In the genomic region with DNA sequence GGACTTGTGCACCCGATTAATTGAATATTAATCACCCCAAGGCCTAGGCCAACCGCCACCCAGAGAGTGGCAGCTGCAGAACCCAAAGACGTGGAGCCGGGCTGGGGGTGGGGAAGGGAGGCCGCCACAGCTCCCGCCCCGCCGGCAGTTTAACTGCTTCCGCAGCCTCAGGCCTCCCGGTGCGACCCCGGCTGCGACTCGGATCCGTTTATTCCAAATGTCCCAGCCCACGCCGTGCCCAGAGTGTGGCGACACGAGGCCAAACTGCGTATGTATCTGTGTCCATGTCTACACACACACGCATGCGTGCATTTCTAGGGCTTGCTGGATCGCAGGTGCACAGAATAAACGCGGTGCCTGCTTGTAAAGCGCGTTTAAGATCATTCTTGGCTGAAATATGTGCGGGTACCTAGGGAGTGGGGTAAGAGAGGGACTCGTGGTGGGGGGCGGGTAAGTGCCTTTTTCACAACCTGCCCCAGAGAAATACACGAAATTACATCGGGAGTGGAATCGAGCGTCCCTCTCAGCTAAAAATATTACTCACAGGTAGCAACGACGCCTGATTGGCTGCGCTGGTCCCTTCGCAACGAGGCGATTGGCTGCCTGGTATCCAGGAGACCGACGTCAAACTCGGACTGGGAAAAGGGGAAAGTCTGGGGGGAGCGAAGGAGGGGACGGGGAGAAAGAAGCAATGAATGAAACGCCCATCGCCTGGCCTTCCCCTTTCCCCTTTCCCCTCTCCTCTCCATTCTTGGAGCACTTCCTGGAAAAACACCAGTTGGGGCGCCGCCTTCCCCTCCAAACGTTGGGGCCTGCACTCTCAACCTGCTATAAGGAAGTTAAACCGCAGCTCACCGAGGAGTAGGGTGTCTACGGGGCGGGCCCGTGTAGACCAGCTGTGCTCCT, we compare ENCODE assay signal across 8 cellular contexts. TPM values are rescaled to one million over a fixed set of nuclear protein-coding genes. Genes with fewer than 3 reads are reported as not detected.
DNase-seq lines count a peak whose midpoint lies in the region; ATAC-seq and TF ChIP-seq lines count a peak whose summit lies in the region.

No MANE protein-coding gene starts in this region.

- H3K27me3 ChIP-seq in gastroesophageal sphincter (no peaks in the 10 kb centered on the region), neuronal stem cell (ENCODE audit: control insufficient read depth in 3 of 3, insufficient read depth in 3 of 3, low read depth in 1 of 3, low read length in 3 of 3) (no peaks in the 10 kb centered on the region), subcutaneous abdominal adipose tissue (ENCODE audit: control insufficient read depth in 5 of 5, insufficient read depth in 4 of 5, low read length in 5 of 5) (no peaks in the 10 kb centered on the region)

- peak overlapping the region; percentile 85 for H2AFZ ChIP-seq in neuronal stem cell (ENCODE audit: low read length)

- H2BK15ac ChIP-seq in neuronal stem cell (ENCODE audit: low read length): peak overlapping the region; percentile 88

- H3K36me3 ChIP-seq in gastroesophageal sphincter (peaks cover 0 to 13% of the 10 kb centered on the region in 2 donors), neuronal stem cell (replicated peaks in 1 of 2; ENCODE audit: control insufficient read depth in 2 of 2, insufficient read depth in 2 of 2, low read length in 2 of 2) (peaks cover 7 to 20% of the 10 kb centered on the region in 2 donors), subcutaneous abdominal adipose tissue (ENCODE audit: control insufficient read depth in 5 of 5, insufficient read depth in 5 of 5, low read length in 5 of 5) (peaks cover 0 to 10% (median 7%) of the 10 kb centered on the region in 5 donors)

- 0 to 2% methylated on average over 11 to 36 of the region's 55 CpGs for WGBS in gastroesophageal sphincter (ENCODE audit: low coverage in 1 of 2), 2 donors
- no CpG with 5 or more reads among the region's 55 CpGs for WGBS in neuronal stem cell (ENCODE audit: extremely low coverage in 2 of 2, insufficient read length in 2 of 2, insufficient replicate concordance in 1 of 2), 2 donors

- H3K9me3 ChIP-seq in gastroesophageal sphincter (no peaks in the 10 kb centered on the region), neuronal stem cell (replicated peaks in 1 of 2; ENCODE audit: control insufficient read depth in 2 of 2, insufficient read depth in 1 of 2, low read depth in 1 of 2, low read length in 2 of 2) (no peaks in the 10 kb centered on the region), subcutaneous abdominal adipose tissue (ENCODE audit: control insufficient read depth in 5 of 5, low read length in 5 of 5) (no peaks in the 10 kb centered on the region)

- H3K79me1 ChIP-seq in neuronal stem cell (ENCODE audit: low read depth, low read length): peaks cover 5% of the 10 kb centered on the region

- ATAC-seq in gastroesophageal sphincter: peak; percentile 75

- H2BK12ac ChIP-seq in neuronal stem cell (ENCODE audit: low read length): peak overlapping the region; percentile 93

- H2BK120ac ChIP-seq in neuronal stem cell (ENCODE audit: low read depth, low read length): peak overlapping the region; percentile 99

- DNase-seq in GDM1 (lab: John Stamatoyannopoulos, UW) (peak; percentile 88), HFFc6 (peak; percentile 95), NB4 (ENCODE audit: low read depth) (peak; percentile 93), SK-MEL-5 (ENCODE audit: low read depth, low spot score) (peak; percentile 98), neuronal stem cell (ENCODE audit: low spot score) (peak; percentile 95)
- DNase-seq in activated naive CD4-positive, alpha-beta T cell treated with anti-CD3 and anti-CD28 coated beads, Interleukin-2, amount 10 ng/mL, durations not matched to agents 7 days and 5 days: peak; percentile 93

- H3K27ac ChIP-seq in gastroesophageal sphincter: peak overlapping the region; percentile 98 to 100 (median 100)
- peak overlapping the region; percentile 98 for H3K27ac ChIP-seq in neuronal stem cell (replicated peaks; ENCODE audit: low read length)
- peak overlapping the region; percentile 99 for H3K27ac ChIP-seq in subcutaneous abdominal adipose tissue (ENCODE audit: low read depth, low read length)

- H3K4me3 Mint-ChIP-seq in HFFc6: peak overlapping the region; percentile 94
- H3K4me3 Mint-ChIP-seq in activated naive CD4-positive, alpha-beta T cell treated with anti-CD3 and anti-CD28 coated beads, Interleukin-2, amount 10 ng/mL, durations not matched to agents 7 days and 5 days: peak overlapping the region; percentile 87

- peak overlapping the region; percentile 99 for H3K4me2 ChIP-seq in neuronal stem cell (ENCODE audit: insufficient read depth, low read length, poor library complexity, severe bottlenecking)

- TF ChIP-seq CTCF in HFFc6 (IDR thresholded peaks at IDR 0.05): no peak
- no peak for TF ChIP-seq CTCF in NB4 (IDR thresholded peaks at IDR 0.05; ENCODE audit: low read depth, low read length)
- TF ChIP-seq CTCF in gastroesophageal sphincter (IDR thresholded peaks at IDR 0.05): no peak

- TF ChIP-seq EP300 in gastroesophageal sphincter (IDR thresholded peaks at IDR 0.05): no peak

- peak overlapping the region; percentile 23 for H2AK5ac ChIP-seq in neuronal stem cell (ENCODE audit: low read depth, low read length)

- H3K4me1 ChIP-seq in gastroesophageal sphincter: peaks cover 0 to 42% (median 9%) of the 10 kb centered on the region in 3 donors
- H3K4me1 ChIP-seq in neuronal stem cell (ENCODE audit: control insufficient read depth in 2 of 2, insufficient read depth in 1 of 2, low read depth in 1 of 2, low read length in 2 of 2): peaks cover 2 to 6% of the 10 kb centered on the region in 2 donors
- peaks cover 2 to 49% (median 40%) of the 10 kb centered on the region in 5 donors for H3K4me1 ChIP-seq in subcutaneous abdominal adipose tissue (ENCODE audit: control insufficient read depth in 5 of 5, insufficient read depth in 5 of 5, low read length in 5 of 5)

- H3K4ac ChIP-seq in neuronal stem cell (ENCODE audit: low read length): peak overlapping the region; percentile 100

- peak overlapping the region; percentile 47 for H4K91ac ChIP-seq in neuronal stem cell (ENCODE audit: low read depth, low read length, poor library complexity)

- H3K18ac ChIP-seq in neuronal stem cell (ENCODE audit: low read length): peak overlapping the region; percentile 96

- H3K9me3 Mint-ChIP-seq in HFFc6: peaks cover 4% of the 10 kb centered on the region
- H3K9me3 Mint-ChIP-seq in activated naive CD4-positive, alpha-beta T cell treated with anti-CD3 and anti-CD28 coated beads, Interleukin-2, amount 10 ng/mL, durations not matched to agents 7 days and 5 days: no peaks in the 10 kb centered on the region

- CTCF ChIA-PET in activated naive CD4-positive, alpha-beta T cell treated with anti-CD3 and anti-CD28 coated beads, Interleukin-2, amount 10 ng/mL, durations not matched to agents 7 days and 5 days (lab: Charles Lee): interaction anchor here (0.6 to 2.6 kb wide), 11 partner anchors 14 to 286 kb away, joined by 3 to 12 read pairs (median 3); a partner anchor contains a TSS

- H3K9ac ChIP-seq in neuronal stem cell (ENCODE audit: low read depth, low read length, poor library complexity) (peak overlapping the region; percentile 91), subcutaneous abdominal adipose tissue (ENCODE audit: low read length in 5 of 5) (peak overlapping the region; percentile 86 to 99 (median 93))

- H3K4me3 ChIP-seq in NB4 (ENCODE audit: low read depth, low read length) (peak overlapping the region; percentile 86), gastroesophageal sphincter (peak overlapping the region; percentile 82 to 92), neuronal stem cell (ENCODE audit: low read length in 2 of 2) (peak overlapping the region; percentile 60 to 82), subcutaneous abdominal adipose tissue (ENCODE audit: low read depth in 1 of 5, low read length in 5 of 5) (peak overlapping the region; percentile 85 to 94 (median 90))

- H3K27me3 Mint-ChIP-seq in HFFc6 (ENCODE audit: insufficient read depth): peaks cover 6% of the 10 kb centered on the region; the same call in 1 of the 2 replicates
- peaks cover 3% of the 10 kb centered on the region for H3K27me3 Mint-ChIP-seq in activated naive CD4-positive, alpha-beta T cell treated with anti-CD3 and anti-CD28 coated beads, Interleukin-2, amount 10 ng/mL, durations not matched to agents 7 days and 5 days

- TF ChIP-seq POLR2A in NB4 (IDR thresholded peaks at IDR 0.05; ENCODE audit: extremely low read depth, insufficient read length) (peak; percentile 65), gastroesophageal sphincter (IDR thresholded peaks at IDR 0.05) (peak; percentile 46 to 59)

- H4K8ac ChIP-seq in neuronal stem cell (ENCODE audit: low read depth, low read length): no peak overlapping the region

- H3K14ac ChIP-seq in neuronal stem cell (ENCODE audit: low read length): peak overlapping the region; percentile 72

- H3K36me3 Mint-ChIP-seq in HFFc6 (ENCODE audit: low read depth): peaks cover 27% of the 10 kb centered on the region
- H3K36me3 Mint-ChIP-seq in activated naive CD4-positive, alpha-beta T cell treated with anti-CD3 and anti-CD28 coated beads, Interleukin-2, amount 10 ng/mL, durations not matched to agents 7 days and 5 days: peaks cover 34% of the 10 kb centered on the region

- peak overlapping the region; percentile 99 for H2BK5ac ChIP-seq in neuronal stem cell (ENCODE audit: low read length)

- peak overlapping the region; percentile 95 for H3K27ac Mint-ChIP-seq in HFFc6
- peak overlapping the region; percentile 98 for H3K27ac Mint-ChIP-seq in activated naive CD4-positive, alpha-beta T cell treated with anti-CD3 and anti-CD28 coated beads, Interleukin-2, amount 10 ng/mL, durations not matched to agents 7 days and 5 days

- in situ Hi-C loops in SK-MEL-5 (cut with HindIII; ENCODE audit: low pct_unique_long_range_greater_than_20kb, low sequenced_read_pairs): no loop called here

- peaks cover 32% of the 10 kb centered on the region for H3K4me1 Mint-ChIP-seq in HFFc6 (ENCODE audit: low read depth)
- peaks cover 56% of the 10 kb centered on the region for H3K4me1 Mint-ChIP-seq in activated naive CD4-positive, alpha-beta T cell treated with anti-CD3 and anti-CD28 coated beads, Interleukin-2, amount 10 ng/mL, durations not matched to agents 7 days and 5 days

- H3K23ac ChIP-seq in neuronal stem cell (ENCODE audit: low read depth, low read length, poor library complexity): peak overlapping the region; percentile 70

RNA-seq across cellular contexts. Expression of a gene that starts 1.0 kb away (rescaled TPM):
- 10 to 100 TPM; 76.3 to 94.1 (median 89.1) TPM for total RNA-seq in HFFc6 (2021; fragmentation: NEBNext Ultra II Directional; extraction: Animal tissue kit (Norgen Biotek cat#: 25700))
- total RNA-seq in SK-MEL-5 (2014; rRNA removed; shearing (Covaris generic)): 23.3 and 23.7 TPM in 2 replicates
- polyA plus RNA-seq in SK-MEL-5 (2015; cell fraction: cytosol; rRNA removed): 36.6 and 37.5 TPM in 2 replicates
- polyA plus RNA-seq in SK-MEL-5 (2015; cell fraction: nucleus; rRNA removed): 18.2 and 22.4 TPM in 2 replicates
- 10 to 100 TPM; 27.8 to 47.2 (median 29.6) TPM for total RNA-seq in gastroesophageal sphincter
- polyA plus RNA-seq in neuronal stem cell (2013, experiment 1 of 2): 44.9 TPM
- 45.0 TPM for polyA plus RNA-seq in neuronal stem cell (2013, experiment 2 of 2)

RNA-seq across cellular contexts. Expression of a gene that starts 31.8 kb away (rescaled TPM):
- under 1 TPM in 3 of 6 experiments, not detected in 3; 0.05 to 0.07 (median 0.05) TPM for total RNA-seq in HFFc6 (2021; fragmentation: NEBNext Ultra II Directional; extraction: Animal tissue kit (Norgen Biotek cat#: 25700))
- not detected in 2 replicates for total RNA-seq in SK-MEL-5 (2014; rRNA removed; shearing (Covaris generic))
- not detected in 2 replicates for polyA plus RNA-seq in SK-MEL-5 (2015; cell fraction: cytosol; rRNA removed)
- polyA plus RNA-seq in SK-MEL-5 (2015; cell fraction: nucleus; rRNA removed): not detected in 2 replicates
- total RNA-seq in gastroesophageal sphincter: under 1 TPM; 0.16 to 0.69 (median 0.36) TPM
- 0.03 TPM for polyA plus RNA-seq in neuronal stem cell (2013, experiment 1 of 2)
- polyA plus RNA-seq in neuronal stem cell (2013, experiment 2 of 2): 0.01 TPM

Comparison
In these comparisons a context has a peak if more than half of its experiments do, and no peak if none do; other contexts are left out.
1. Peak in every context shown above with its lines: DNase-seq, ATAC-seq, H3K4me3 ChIP-seq and H3K27ac ChIP-seq.